Comparison of ENCODE assay signal across 25 cellular contexts in genomic region chr1:232380131-232380530, GRCh38.
"Had no signal": no experiment of that assay in that cellular context is flagged by ENCODE, and none has a peak within 500 bp of the region (broad histone marks: within the 10 kb centered on the region; RNA-seq: fewer than 3 reads in every experiment).

No MANE protein-coding gene starts in this region.

- DNase-seq: cerebellar nuclear complex; colonic mucosa; cortex of kidney; effector CD8-positive, alpha-beta T cell; effector memory CD8-positive, alpha-beta T cell; endodermal cell; erythroblast; esophagus squamous epithelium; foreskin fibroblast; foreskin melanocyte; gastrocnemius medialis; glutamatergic neuron; heart right ventricle; left cardiac atrium; left lung; left ventricle myocardium superior; lower lobe of right lung; mesenchymal stem cell; midbrain had no signal

- H3K27ac Mint-ChIP-seq: dendritic cell treated with granulocyte-macrophage colony-stimulating factor and Interleukin-4, amounts not matched to agents 40 ng/mL and 50 ng/mL, for 4 days; effector memory CD8-positive, alpha-beta T cell; endodermal cell had no signal

- FAIRE-seq: endometrium, islet of Langerhans, keratinocyte had no signal

- H3K9me3 Mint-ChIP-seq: dendritic cell treated with granulocyte-macrophage colony-stimulating factor and Interleukin-4, amounts not matched to agents 40 ng/mL and 50 ng/mL, for 4 days; effector memory CD8-positive, alpha-beta T cell; endodermal cell had no signal

- ATAC-seq: effector memory CD8-positive, alpha-beta T cell; esophagus mucosa; gastrocnemius medialis; heart right ventricle; left cardiac atrium; left lung; left ventricle myocardium superior; lower lobe of right lung had no signal

- H3K4me1 ChIP-seq: colonic mucosa, left lung, lower lobe of right lung had no signal

- H3K27me3 ChIP-seq: colonic mucosa, esophagus squamous epithelium, gastrocnemius medialis, heart right ventricle, left lung had no signal

- H3K36me3 ChIP-seq: colonic mucosa, esophagus squamous epithelium, gastrocnemius medialis, heart right ventricle, left lung, lower lobe of right lung had no signal

- H3K4me3 ChIP-seq: colonic mucosa, esophagus squamous epithelium, gastrocnemius medialis, heart right ventricle, left lung, lower lobe of right lung had no signal

- H3K9me3 ChIP-seq: colonic mucosa, esophagus squamous epithelium, gastrocnemius medialis, heart right ventricle, left lung, lower lobe of right lung had no signal

- H3K27ac ChIP-seq: colonic mucosa, epithelial cell of prostate, gastrocnemius medialis, heart right ventricle, left lung, lower lobe of right lung had no signal

- H3K4me3 Mint-ChIP-seq: dendritic cell treated with granulocyte-macrophage colony-stimulating factor and Interleukin-4, amounts not matched to agents 40 ng/mL and 50 ng/mL, for 4 days; effector memory CD8-positive, alpha-beta T cell; endodermal cell had no signal
